8 cellular contexts compared by ENCODE assay signal in the genomic region with DNA sequence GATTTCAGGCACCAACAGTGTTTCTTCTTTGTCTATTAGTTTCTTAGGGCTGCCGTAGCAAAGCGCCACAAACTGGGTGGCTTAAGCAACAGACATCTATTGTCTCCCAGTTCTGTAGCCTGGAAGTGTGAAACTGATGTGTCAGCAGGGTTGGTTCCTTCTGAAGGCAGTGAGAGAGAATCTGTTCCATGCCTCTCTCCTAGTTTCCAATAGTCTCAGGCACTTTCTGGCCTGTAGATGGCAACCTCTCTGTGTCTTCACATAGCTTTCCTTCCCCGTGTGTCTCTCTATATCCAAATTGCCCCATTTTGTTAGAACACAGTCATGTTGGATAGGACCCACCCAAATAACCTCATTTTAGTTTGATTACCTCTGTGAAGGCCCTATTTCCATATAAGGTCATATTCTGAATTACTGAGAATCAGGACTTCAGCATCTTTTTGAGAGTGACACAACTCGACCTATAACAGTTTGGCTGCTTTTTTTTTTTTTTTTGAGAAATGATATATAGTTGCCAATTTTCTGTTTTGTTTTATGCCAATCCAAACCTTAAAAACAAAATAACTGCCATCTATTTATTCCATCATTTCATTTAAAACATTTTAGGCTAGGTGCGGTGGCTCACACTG.
A peak's percentile ranks its signal among the peaks of the same experiment; 100 is the strongest.
DNase-seq lines count a peak whose midpoint lies in the region; ATAC-seq, FAIRE-seq and TF ChIP-seq lines count a peak whose summit lies in the region.

No MANE protein-coding gene starts in this region.

- H3K27me3 ChIP-seq in iPS-20b (ENCODE audit: insufficient read depth, low read length) (no peaks in the 10 kb centered on the region), suprapubic skin (no peaks in the 10 kb centered on the region)

- peak in 11 of 14 donors; percentile 2 to 65 (median 18) for DNase-seq in C1 segment of cervical spinal cord (lab: John Stamatoyannopoulos, UW)
- peak; percentile 64 for DNase-seq in M059J (ENCODE audit: low read depth)
- no peak for DNase-seq in NCI-H774 (lab: John Stamatoyannopoulos, UW)
- no peak for DNase-seq in GM19239 (ENCODE audit: insufficient read length, low spot score)
- no peak for DNase-seq in suprapubic skin (ENCODE audit: low spot score in 2 of 2)

- no peak for FAIRE-seq in GM19239 (lab: Jason Lieb, UNC)

- peak; percentile 63 for ATAC-seq in GM19035 (IDR thresholded peaks at IDR 0.05; ENCODE audit: unreplicated experiment)

- no peak for TF ChIP-seq POLR2A in suprapubic skin (IDR thresholded peaks at IDR 0.05)

- H3K4me1 ChIP-seq in iPS-20b (ENCODE audit: insufficient read depth, low read length) (peaks cover 6% of the 10 kb centered on the region; the same call in 1 of the 2 replicates), suprapubic skin (no peaks in the 10 kb centered on the region)

- H3K9me3 ChIP-seq in iPS-20b (ENCODE audit: insufficient read depth, low read depth, low read length), result peaks cover 3% of the 10 kb centered on the region; the same call in 1 of the 2 replicates
- no peaks in the 10 kb centered on the region for H3K9me3 ChIP-seq in suprapubic skin

- peak; percentile 48 for TF ChIP-seq CTCF in WI38 (IDR thresholded peaks at IDR 0.05; ENCODE audit: low read depth, low read length)
- no peak for TF ChIP-seq CTCF in suprapubic skin (IDR thresholded peaks at IDR 0.05)

- H3K27ac ChIP-seq in iPS-20b (ENCODE audit: low read length) (peak overlapping the region; percentile 15), suprapubic skin (no peak overlapping the region)

- H3K4me3 ChIP-seq in WI38 (ENCODE audit: low read depth, low read length) (no peak overlapping the region), iPS-20b (ENCODE audit: low read length) (no peak overlapping the region), suprapubic skin (no peak overlapping the region)

- 58% methylated on average over 5 of the region's 5 CpGs for WGBS in suprapubic skin

- peak overlapping the region; percentile 17; the same call in 1 of the 2 replicates for H3K9ac ChIP-seq in iPS-20b (ENCODE audit: low read depth, low read length)

- no peaks in the 10 kb centered on the region for H3K36me3 ChIP-seq in iPS-20b (ENCODE audit: insufficient read depth, low read depth, low read length)
- no peaks in the 10 kb centered on the region for H3K36me3 ChIP-seq in suprapubic skin

- TF ChIP-seq EP300 in suprapubic skin (IDR thresholded peaks at IDR 0.05), result no peak

Comparison
In these comparisons a context has a peak if more than half of its experiments do, and no peak if none do; other contexts are left out.
1. DNase-seq: peak in C1 segment of cervical spinal cord (11 of 14) and M059J (single experiment); none in NCI-H774 (single experiment), GM19239 (single experiment) and suprapubic skin (0 of 2).